31 cellular contexts compared by ENCODE assay signal in genomic region chr11:126687477-126687876, GRCh38.
"Had no signal": no experiment of that assay in that cellular context is flagged by ENCODE, and none has a peak within 500 bp of the region (broad histone marks: within the 10 kb centered on the region; RNA-seq: fewer than 3 reads in every experiment).

No MANE protein-coding gene starts in this region.

- DNase-seq: naive thymus-derived CD4-positive, alpha-beta T cell; natural killer cell; occipital lobe; ovary; posterior cingulate gyrus; right cardiac atrium; spleen; stimulated activated CD4-positive, alpha-beta T cell treated with anti-CD3 and anti-CD28 coated beads, Interleukin-12 subunit alpha, Interleukin-12 subunit beta, amount 100 ng/mL, for 4 hours; stimulated activated CD4-positive, alpha-beta T cell treated with anti-CD3 and anti-CD28 coated beads, Interleukin-1b, Interleukin-23, amount 100 ng/mL, for 48 hours; stimulated activated CD4-positive, alpha-beta T cell treated with anti-CD3 and anti-CD28 coated beads, Interleukin-4, amount 100 ng/mL, for 1 hour; stimulated activated CD4-positive, alpha-beta T cell treated with anti-CD3 and anti-CD28 coated beads, Interleukin-4, amount 100 ng/mL, for 4 hours; stimulated activated CD8-positive, alpha-beta memory T cell treated with anti-CD3 and anti-CD28 coated beads, Interleukin-4, amount 100 ng/mL, for 48 hours; stimulated activated naive CD4-positive, alpha-beta T cell; stimulated activated naive CD8-positive, alpha-beta T cell treated with anti-CD3 and anti-CD28 coated beads, Interleukin-15, amount 100 ng/mL, for 72 hours; stimulated activated naive CD8-positive, alpha-beta T cell treated with anti-CD3 and anti-CD28 coated beads, Interleukin-15, Interleukin-2, amounts not matched to agents 100 U/mL and 50 U/mL, for 24 hours; substantia nigra; testis; tibial artery; transverse colon; upper lobe of right lung; uterus had no signal

- H3K9me3 Mint-ChIP-seq: natural killer cell; neural progenitor cell; stimulated activated memory B cell treated with anti-CD40 and anti-IgM and Interleukin-4, amounts not matched to agents 10 μg/mL and 1 μg/mL and 100 μg/mL, for 72 hours; stimulated activated naive CD8-positive, alpha-beta T cell treated with anti-CD3 and anti-CD28 coated beads, Interleukin-15, amount 100 ng/mL, for 72 hours; type B pancreatic cell had no signal

- H3K4me1 Mint-ChIP-seq: naive thymus-derived CD4-positive, alpha-beta T cell; natural killer cell; nephron; stimulated activated memory B cell treated with anti-CD40 and anti-IgM and Interleukin-4, amounts not matched to agents 10 μg/mL and 1 μg/mL and 100 μg/mL, for 72 hours; stimulated activated naive CD8-positive, alpha-beta T cell treated with anti-CD3 and anti-CD28 coated beads, Interleukin-15, amount 100 ng/mL, for 72 hours had no signal

- H3K27ac ChIP-seq: neural progenitor cell, ovary, parathyroid adenoma, prostate gland, skin epidermis, spleen, suprapubic skin, testis, tibial artery, transverse colon, upper lobe of right lung, uterus had no signal

- ATAC-seq: naive thymus-derived CD4-positive, alpha-beta T cell; natural killer cell; right cardiac atrium; sciatic nerve; stimulated activated memory B cell treated with anti-CD40 and anti-IgM and Interleukin-4, amounts not matched to agents 10 μg/mL and 1 μg/mL and 100 μg/mL, for 72 hours; stimulated activated naive CD8-positive, alpha-beta T cell treated with anti-CD3 and anti-CD28 coated beads, Interleukin-15, amount 100 ng/mL, for 72 hours; stimulated activated naive CD8-positive, alpha-beta T cell treated with anti-CD3 and anti-CD28 coated beads, Interleukin-15, Interleukin-2, amounts not matched to agents 100 U/mL and 50 U/mL, for 24 hours; upper lobe of right lung had no signal

- H2AFZ ChIP-seq: neural progenitor cell, parathyroid adenoma had no signal

- H3K79me2 ChIP-seq: parathyroid adenoma had no signal

- H3K27me3 ChIP-seq: neural progenitor cell, ovary, suprapubic skin, testis, upper lobe of right lung, uterus had no signal

- H3K4me3 ChIP-seq: neural progenitor cell, ovary, prostate gland, skin epidermis, smooth muscle cell, spleen, suprapubic skin, testis, tibial artery, transverse colon, upper lobe of right lung, uterus had no signal

- H3K4me2 ChIP-seq: neural progenitor cell, smooth muscle cell had no signal

- H3K4me3 Mint-ChIP-seq: naive thymus-derived CD4-positive, alpha-beta T cell; natural killer cell; nephron; neural progenitor cell; stimulated activated memory B cell treated with anti-CD40 and anti-IgM and Interleukin-4, amounts not matched to agents 10 μg/mL and 1 μg/mL and 100 μg/mL, for 72 hours; stimulated activated naive CD8-positive, alpha-beta T cell treated with anti-CD3 and anti-CD28 coated beads, Interleukin-15, amount 100 ng/mL, for 72 hours; type B pancreatic cell had no signal

- H3K36me3 ChIP-seq: neural progenitor cell, ovary, prostate gland, spleen, suprapubic skin, tibial artery, transverse colon, upper lobe of right lung, uterus had no signal

- H3K36me3 Mint-ChIP-seq: naive thymus-derived CD4-positive, alpha-beta T cell; natural killer cell; neural progenitor cell; stimulated activated memory B cell treated with anti-CD40 and anti-IgM and Interleukin-4, amounts not matched to agents 10 μg/mL and 1 μg/mL and 100 μg/mL, for 72 hours; type B pancreatic cell had no signal

- H3K9ac ChIP-seq: neural progenitor cell, parathyroid adenoma had no signal

- H3K27ac Mint-ChIP-seq: natural killer cell; nephron; neural progenitor cell; stimulated activated memory B cell treated with anti-CD40 and anti-IgM and Interleukin-4, amounts not matched to agents 10 μg/mL and 1 μg/mL and 100 μg/mL, for 72 hours; stimulated activated naive CD8-positive, alpha-beta T cell treated with anti-CD3 and anti-CD28 coated beads, Interleukin-15, amount 100 ng/mL, for 72 hours; type B pancreatic cell had no signal

- H3K4me1 ChIP-seq: parathyroid adenoma, prostate gland, spleen, suprapubic skin, testis, tibial artery, transverse colon, upper lobe of right lung, uterus had no signal
